8 cellular contexts compared by ENCODE assay signal in genomic region chr7:112084506-112084905, GRCh38.
DNase-seq lines count a peak whose midpoint lies in the region; ATAC-seq and TF ChIP-seq lines count a peak whose summit lies in the region.

No MANE protein-coding gene starts in this region.

- H3K27ac ChIP-seq in neutrophil (peak overlapping the region; percentile 97), uterus (peak overlapping the region in 1 of 2 donors; percentile 24)

- ATAC-seq in GM18858 (IDR thresholded peaks at IDR 0.05; ENCODE audit: unreplicated experiment) (peak; percentile 49), HG02642 (IDR thresholded peaks at IDR 0.05; ENCODE audit: poor library complexity, unreplicated experiment) (peak; percentile 59)

- peaks cover 31% of the 10 kb centered on the region for H3K4me1 ChIP-seq in adipocyte (ENCODE audit: control insufficient read depth, insufficient read depth, low read length)
- H3K4me1 ChIP-seq in neutrophil (ENCODE audit: control insufficient read depth in 1 of 2, insufficient read depth in 1 of 2, low read depth in 1 of 2, low read length in 1 of 2) = peaks cover 68 to 78% of the 10 kb centered on the region in 2 experiments
- no peaks in the 10 kb centered on the region for H3K4me1 ChIP-seq in uterus

- TF ChIP-seq CTCF in neutrophil (IDR thresholded peaks at IDR 0.05) (no peak), uterus (IDR thresholded peaks at IDR 0.05) (no peak)

- TF ChIP-seq POLR2A in uterus (IDR thresholded peaks at IDR 0.05) = no peak

- H3K36me3 ChIP-seq in adipocyte (ENCODE audit: control insufficient read depth, insufficient read depth, low read length, severe bottlenecking) = no peaks in the 10 kb centered on the region
- no peaks in the 10 kb centered on the region for H3K36me3 ChIP-seq in neutrophil
- H3K36me3 ChIP-seq in uterus = no peaks in the 10 kb centered on the region

- H3K9ac ChIP-seq in adipocyte (ENCODE audit: low read length) = peak overlapping the region; percentile 15

- in situ Hi-C loops in KBM-7 (cut with MboI; ENCODE audit: low pct_unique_long_range_greater_than_20kb, low sequenced_read_pairs) = no loop called here

- H3K9me3 ChIP-seq in adipocyte (ENCODE audit: control insufficient read depth, low read length) = no peaks in the 10 kb centered on the region
- H3K9me3 ChIP-seq in neutrophil = no peaks in the 10 kb centered on the region
- no peaks in the 10 kb centered on the region for H3K9me3 ChIP-seq in uterus

- intact Hi-C loops in uterus (cut with DNase I; ENCODE audit: low total_unique reads) = no loop called here

- H3K27me3 ChIP-seq in adipocyte (replicated peaks; ENCODE audit: control insufficient read depth, insufficient read depth, low read length) (no peaks in the 10 kb centered on the region), neutrophil (no peaks in the 10 kb centered on the region), uterus (no peaks in the 10 kb centered on the region)

- H3K4me3 ChIP-seq in adipocyte (ENCODE audit: low read length) (peak overlapping the region; percentile 64), neutrophil (ENCODE audit: low read depth in 1 of 2, low read length in 1 of 2) (no peak overlapping the region), uterus (no peak overlapping the region)

- DNase-seq in adipocyte (ENCODE audit: low read depth) (peak; percentile 71), NCI-H1105 (lab: John Stamatoyannopoulos, UW) (no peak), KBM-7 (no peak), uterus (no peak), SHP77 treated with DMSO at 0.1 percent for 48 hours (lab: John Stamatoyannopoulos, UW) (no peak)
